ENCODE assay signal across 8 cellular contexts in the genomic region with DNA sequence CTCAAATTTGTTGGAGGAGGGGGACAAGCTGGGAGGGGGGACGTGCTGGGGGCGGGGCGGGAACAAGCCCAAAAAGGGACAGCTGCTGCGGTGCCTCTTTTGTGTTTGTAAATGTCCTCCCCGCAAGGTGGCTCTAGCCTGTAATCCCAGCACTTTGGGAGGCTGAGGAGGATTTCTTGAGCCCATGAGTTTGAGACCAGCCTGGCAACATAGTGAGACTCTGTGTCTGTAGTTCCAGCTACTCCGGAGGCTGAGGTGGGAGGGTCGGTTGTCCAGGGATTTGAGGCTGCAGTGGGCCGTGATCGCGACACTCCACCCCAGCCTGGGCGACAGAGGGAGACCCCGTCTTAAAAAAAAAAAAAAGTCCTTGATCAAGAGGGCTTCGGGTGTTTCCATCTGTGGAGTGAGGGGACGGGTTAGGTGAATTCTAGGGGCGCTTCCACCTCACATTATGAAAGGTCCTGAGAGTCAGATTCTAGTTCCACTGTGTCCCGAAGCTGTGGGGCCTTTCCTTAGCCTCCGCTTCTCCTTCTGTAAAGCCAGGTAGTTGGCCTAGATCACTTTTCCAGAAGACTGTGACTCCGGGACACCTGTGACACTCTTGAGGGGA. TPM values are rescaled to one million over a fixed set of nuclear protein-coding genes. Genes with fewer than 3 reads are reported as not detected.
DNase-seq lines count a peak whose midpoint lies in the region; ATAC-seq, FAIRE-seq and TF ChIP-seq lines count a peak whose summit lies in the region.

No MANE protein-coding gene starts in this region.

- H2AFZ ChIP-seq in endothelial cell of umbilical vein (ENCODE audit: low read depth, low read length), result peak overlapping the region; percentile 87

- peaks cover 5% of the 10 kb centered on the region for H3K36me3 Mint-ChIP-seq in activated CD8-positive, alpha-beta memory T cell treated with anti-CD3 and anti-CD28 coated beads, Interleukin-2, amount 10 ng/mL, durations not matched to agents 7 days and 5 days
- H3K36me3 Mint-ChIP-seq in nephron (ENCODE audit: low read depth), result peaks cover 30% of the 10 kb centered on the region

- TF ChIP-seq POLR2A in endothelial cell of umbilical vein (IDR thresholded peaks at IDR 0.05; ENCODE audit: low read depth, low read length), result no peak

- no peaks in the 10 kb centered on the region for H3K27me3 ChIP-seq in endothelial cell of umbilical vein (ENCODE audit: control insufficient read depth in 2 of 2, insufficient read depth in 2 of 2, low read length in 2 of 2)

- TF ChIP-seq CTCF in RWPE1 (conservative IDR thresholded peaks at IDR 0.05; ENCODE audit: low read depth) (no peak), endothelial cell of umbilical vein (IDR thresholded peaks at IDR 0.05; ENCODE audit: extremely low read depth in 1 of 2, insufficient read depth in 1 of 2, low read depth in 1 of 2, low read length in 2 of 2) (no peak), nephron (IDR thresholded peaks at IDR 0.05; ENCODE audit: unreplicated experiment in 3 of 3) (no peak)

- DNase-seq in activated CD8-positive, alpha-beta memory T cell treated with anti-CD3 and anti-CD28 coated beads, Interleukin-2, amount 10 ng/mL, durations not matched to agents 7 days and 5 days, result no peak
- DNase-seq in activated CD8-positive, alpha-beta memory T cell treated with anti-CD3 and anti-CD28 coated beads, Interleukin-2, amount 50 U/mL, for 4 hours, result no peak
- DNase-seq in RWPE1 (ENCODE audit: low spot score), result no peak
- DNase-seq in endothelial cell of umbilical vein (ENCODE audit: low read depth, low spot score), result no peak
- no peak for DNase-seq in GM19240 (ENCODE audit: insufficient read length, low spot score)
- no peak for DNase-seq in NCI-H226

- peak overlapping the region; percentile 63 to 86 (median 72) for H3K4me3 ChIP-seq in endothelial cell of umbilical vein (replicated peaks in 1 of 3; ENCODE audit: insufficient read depth in 1 of 3, low read depth in 1 of 3, low read length in 3 of 3)

- H3K4me2 ChIP-seq in endothelial cell of umbilical vein (ENCODE audit: insufficient read depth, low read length), result peak overlapping the region; percentile 85

- H3K4me1 Mint-ChIP-seq in activated CD8-positive, alpha-beta memory T cell treated with anti-CD3 and anti-CD28 coated beads, Interleukin-2, amount 10 ng/mL, durations not matched to agents 7 days and 5 days, result peaks cover 37% of the 10 kb centered on the region
- H3K4me1 Mint-ChIP-seq in nephron, result peaks cover 34% of the 10 kb centered on the region

- no peaks in the 10 kb centered on the region for H3K36me3 ChIP-seq in endothelial cell of umbilical vein (ENCODE audit: control insufficient read depth in 2 of 2, extremely low read depth in 1 of 2, insufficient read depth in 2 of 2, low read length in 2 of 2)

- H3K4me1 ChIP-seq in endothelial cell of umbilical vein (ENCODE audit: control insufficient read depth, extremely low read depth, insufficient read depth, low read length), result peaks cover 14% of the 10 kb centered on the region

- H3K27me3 Mint-ChIP-seq in activated CD8-positive, alpha-beta memory T cell treated with anti-CD3 and anti-CD28 coated beads, Interleukin-2, amount 10 ng/mL, durations not matched to agents 7 days and 5 days, result peaks cover 24% of the 10 kb centered on the region
- H3K27me3 Mint-ChIP-seq in nephron (ENCODE audit: low read depth), result no peaks in the 10 kb centered on the region

- peak; percentile 49 for FAIRE-seq in endothelial cell of umbilical vein (lab: Jason Lieb, UNC)

- CTCF ChIA-PET in activated CD8-positive, alpha-beta memory T cell treated with anti-CD3 and anti-CD28 coated beads, Interleukin-2, amount 10 ng/mL, durations not matched to agents 7 days and 5 days (lab: Charles Lee), result interaction anchor here (1.8 kb wide), 1 partner anchor 173 kb away, joined by 4 read pairs; no protein-coding TSS in a partner anchor
- CTCF ChIA-PET in RWPE1 (lab: Yijun Ruan, JAX), result interaction anchor here (0.6 to 1.8 kb wide), 8 partner anchors 9 to 504 kb away, joined by 3 to 10 read pairs (median 4); no protein-coding TSS in a partner anchor
- CTCF ChIA-PET in endothelial cell of umbilical vein (lab: Charles Lee), result interaction anchor here (0.6 to 1.5 kb wide), 3 partner anchors 38 to 510 kb away, joined by 3 to 6 read pairs (median 5); no protein-coding TSS in a partner anchor

- H3K27ac ChIP-seq in RWPE1, result peak overlapping the region; percentile 97
- peak overlapping the region; percentile 83 for H3K27ac ChIP-seq in endothelial cell of umbilical vein (ENCODE audit: insufficient read depth, low read depth, low read length)

- POLR2A ChIA-PET in RWPE1 (lab: Yijun Ruan, JAX; ENCODE audit: low non-redundant PET), result interaction anchor here (0.6 kb wide), 1 partner anchor 27 kb away, joined by 5 read pairs; no protein-coding TSS in a partner anchor
- POLR2A ChIA-PET in endothelial cell of umbilical vein (lab: Charles Lee), result interaction anchor here (0.7 kb wide), 1 partner anchor 218 kb away, joined by 3 read pairs; no protein-coding TSS in a partner anchor

- no peaks in the 10 kb centered on the region for H3K9me1 ChIP-seq in endothelial cell of umbilical vein (replicated peaks; ENCODE audit: control insufficient read depth, extremely low read depth, insufficient read depth, low read length)

- intact Hi-C loops in endothelial cell of umbilical vein (cut with micrococcal nuclease), result loop anchor here (5.0 kb wide), 1 partner anchor 110 kb away; no protein-coding TSS in a partner anchor

- peaks cover 2% of the 10 kb centered on the region for H4K20me1 ChIP-seq in endothelial cell of umbilical vein (replicated peaks; ENCODE audit: control insufficient read depth, extremely low read depth, insufficient read depth, low read length)

- H3K27ac Mint-ChIP-seq in activated CD8-positive, alpha-beta memory T cell treated with anti-CD3 and anti-CD28 coated beads, Interleukin-2, amount 10 ng/mL, durations not matched to agents 7 days and 5 days, result no peak overlapping the region
- H3K27ac Mint-ChIP-seq in nephron, result peak overlapping the region; percentile 93 to 98 (median 98)

- peak overlapping the region; percentile 55 for H3K4me3 Mint-ChIP-seq in activated CD8-positive, alpha-beta memory T cell treated with anti-CD3 and anti-CD28 coated beads, Interleukin-2, amount 10 ng/mL, durations not matched to agents 7 days and 5 days
- peak overlapping the region; percentile 89 to 96 (median 92) for H3K4me3 Mint-ChIP-seq in nephron

- no TSS peak for BruUV-seq in endothelial cell of umbilical vein (replicated peaks; lab: Mats Ljungman, UMichigan)

- no peaks in the 10 kb centered on the region for H3K9me3 Mint-ChIP-seq in activated CD8-positive, alpha-beta memory T cell treated with anti-CD3 and anti-CD28 coated beads, Interleukin-2, amount 10 ng/mL, durations not matched to agents 7 days and 5 days (ENCODE audit: low read depth)
- peaks cover 17% of the 10 kb centered on the region for H3K9me3 Mint-ChIP-seq in nephron

- H3K9ac ChIP-seq in endothelial cell of umbilical vein (replicated peaks; ENCODE audit: extremely low read depth, insufficient read depth, low read length), result peak overlapping the region; percentile 81

- dilution Hi-C loops in endothelial cell of umbilical vein (cut with MboI; ENCODE audit: extremely low pct_ligation_motif_present, low sequenced_read_pairs), result no loop called here

- H3K9me3 ChIP-seq in endothelial cell of umbilical vein (replicated peaks; ENCODE audit: control insufficient read depth, insufficient read depth, low read length), result no peaks in the 10 kb centered on the region

- peaks cover 39% of the 10 kb centered on the region for H3K79me2 ChIP-seq in endothelial cell of umbilical vein (ENCODE audit: control insufficient read depth, insufficient read depth, low read length)

- no peak for ATAC-seq in activated CD8-positive, alpha-beta memory T cell treated with anti-CD3 and anti-CD28 coated beads, Interleukin-2, amount 10 ng/mL, durations not matched to agents 7 days and 5 days
- no peak for ATAC-seq in HG02759 (IDR thresholded peaks at IDR 0.05; ENCODE audit: unreplicated experiment)

TF ChIP-seq in endothelial cell of umbilical vein, 7 proteins besides CTCF, POLR2A, EP300 and RAD21:
- TF ChIP-seq FOS (IDR thresholded peaks at IDR 0.05; ENCODE audit: borderline replicate concordance, insufficient read depth, low read length) (no peak), JUN (IDR thresholded peaks at IDR 0.05; ENCODE audit: borderline replicate concordance, insufficient read depth, insufficient read length, low read depth) (no peak), POLR2AphosphoS5 (IDR thresholded peaks at IDR 0.05; ENCODE audit: insufficient read depth, low read depth, low read length) (no peak), MYC (IDR thresholded peaks at IDR 0.05; ENCODE audit: low read depth, low read length) (no peak), GATA2 (IDR thresholded peaks at IDR 0.05; ENCODE audit: insufficient read depth, insufficient read length, low read depth, low read length) (no peak), EZH2 (IDR thresholded peaks at IDR 0.05; ENCODE audit: borderline replicate concordance, low read depth, low read length, severe bottlenecking) (no peak)
- TF ChIP-seq, protein P1, sequence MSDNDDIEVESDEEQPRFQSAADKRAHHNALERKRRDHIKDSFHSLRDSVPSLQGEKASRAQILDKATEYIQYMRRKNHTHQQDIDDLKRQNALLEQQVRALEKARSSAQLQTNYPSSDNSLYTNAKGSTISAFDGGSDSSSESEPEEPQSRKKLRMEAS (IDR thresholded peaks at IDR 0.05; ENCODE audit: insufficient read depth, insufficient read length), result no peak

RNA-seq across cellular contexts. Expression of gene CTNNA1, which starts 0.8 kb away (rescaled TPM):
- 10 to 100 TPM; 62.0 to 89.8 TPM for total RNA-seq in activated CD8-positive, alpha-beta memory T cell treated with anti-CD3 and anti-CD28 coated beads, Interleukin-2, amount 10 ng/mL, durations not matched to agents 7 days and 5 days
- total RNA-seq in endothelial cell of umbilical vein, result 394 and 420 TPM in 2 replicates
- polyA plus RNA-seq in endothelial cell of umbilical vein, result 108 and 156 TPM in 2 replicates
- 218 and 223 TPM in 2 replicates for polyA plus RNA-seq in endothelial cell of umbilical vein (2011; cell fraction: cytosol; rRNA removed)
- 254 and 305 TPM in 2 replicates for polyA plus RNA-seq in endothelial cell of umbilical vein (2011; cell fraction: nucleus; rRNA removed)
- 286 and 341 TPM in 2 replicates for polyA plus RNA-seq in endothelial cell of umbilical vein (2012)
- 268 and 305 TPM in 2 replicates for polyA minus RNA-seq in endothelial cell of umbilical vein
- 101 TPM for polyA minus RNA-seq in endothelial cell of umbilical vein (2011; cell fraction: cytosol; rRNA and poly(A)+ RNA removed)
- polyA minus RNA-seq in endothelial cell of umbilical vein (2011; cell fraction: nucleus; rRNA and poly(A)+ RNA removed), result 181 and 203 TPM in 2 replicates
